In the genomic region with DNA sequence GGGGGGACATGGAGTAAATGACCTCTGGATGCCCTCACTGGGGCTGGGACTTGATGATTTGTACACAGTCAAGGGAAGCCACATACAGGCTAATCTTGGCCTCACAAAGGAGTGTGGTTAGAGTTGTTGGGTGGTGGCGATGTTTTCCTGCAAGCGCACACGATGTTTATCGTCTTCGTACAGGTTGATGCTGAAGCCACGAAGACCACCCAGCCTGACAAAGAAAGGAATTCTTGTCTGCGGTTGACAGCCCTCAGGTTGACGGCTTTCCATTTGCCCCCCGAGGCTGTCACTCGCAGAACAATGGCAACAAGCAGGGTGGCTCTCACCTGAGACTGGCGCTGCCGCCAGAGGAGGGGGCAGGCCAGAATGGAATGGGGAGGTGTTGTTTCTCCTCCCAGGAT, we compare ENCODE assay signal across 2 cellular contexts.
TF ChIP-seq lines count a peak whose summit lies in the region.

No MANE protein-coding gene starts in this region.

TF ChIP-seq in GM23338, 12 proteins besides CTCF, POLR2A, EP300 and RAD21:
- TF ChIP-seq, protein P1, sequence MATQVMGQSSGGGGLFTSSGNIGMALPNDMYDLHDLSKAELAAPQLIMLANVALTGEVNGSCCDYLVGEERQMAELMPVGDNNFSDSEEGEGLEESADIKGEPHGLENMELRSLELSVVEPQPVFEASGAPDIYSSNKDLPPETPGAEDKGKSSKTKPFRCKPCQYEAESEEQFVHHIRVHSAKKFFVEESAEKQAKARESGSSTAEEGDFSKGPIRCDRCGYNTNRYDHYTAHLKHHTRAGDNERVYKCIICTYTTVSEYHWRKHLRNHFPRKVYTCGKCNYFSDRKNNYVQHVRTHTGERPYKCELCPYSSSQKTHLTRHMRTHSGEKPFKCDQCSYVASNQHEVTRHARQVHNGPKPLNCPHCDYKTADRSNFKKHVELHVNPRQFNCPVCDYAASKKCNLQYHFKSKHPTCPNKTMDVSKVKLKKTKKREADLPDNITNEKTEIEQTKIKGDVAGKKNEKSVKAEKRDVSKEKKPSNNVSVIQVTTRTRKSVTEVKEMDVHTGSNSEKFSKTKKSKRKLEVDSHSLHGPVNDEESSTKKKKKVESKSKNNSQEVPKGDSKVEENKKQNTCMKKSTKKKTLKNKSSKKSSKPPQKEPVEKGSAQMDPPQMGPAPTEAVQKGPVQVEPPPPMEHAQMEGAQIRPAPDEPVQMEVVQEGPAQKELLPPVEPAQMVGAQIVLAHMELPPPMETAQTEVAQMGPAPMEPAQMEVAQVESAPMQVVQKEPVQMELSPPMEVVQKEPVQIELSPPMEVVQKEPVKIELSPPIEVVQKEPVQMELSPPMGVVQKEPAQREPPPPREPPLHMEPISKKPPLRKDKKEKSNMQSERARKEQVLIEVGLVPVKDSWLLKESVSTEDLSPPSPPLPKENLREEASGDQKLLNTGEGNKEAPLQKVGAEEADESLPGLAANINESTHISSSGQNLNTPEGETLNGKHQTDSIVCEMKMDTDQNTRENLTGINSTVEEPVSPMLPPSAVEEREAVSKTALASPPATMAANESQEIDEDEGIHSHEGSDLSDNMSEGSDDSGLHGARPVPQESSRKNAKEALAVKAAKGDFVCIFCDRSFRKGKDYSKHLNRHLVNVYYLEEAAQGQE (IDR thresholded peaks at IDR 0.05; ENCODE audit: unreplicated experiment): no peak
- TF ChIP-seq, protein P2, sequence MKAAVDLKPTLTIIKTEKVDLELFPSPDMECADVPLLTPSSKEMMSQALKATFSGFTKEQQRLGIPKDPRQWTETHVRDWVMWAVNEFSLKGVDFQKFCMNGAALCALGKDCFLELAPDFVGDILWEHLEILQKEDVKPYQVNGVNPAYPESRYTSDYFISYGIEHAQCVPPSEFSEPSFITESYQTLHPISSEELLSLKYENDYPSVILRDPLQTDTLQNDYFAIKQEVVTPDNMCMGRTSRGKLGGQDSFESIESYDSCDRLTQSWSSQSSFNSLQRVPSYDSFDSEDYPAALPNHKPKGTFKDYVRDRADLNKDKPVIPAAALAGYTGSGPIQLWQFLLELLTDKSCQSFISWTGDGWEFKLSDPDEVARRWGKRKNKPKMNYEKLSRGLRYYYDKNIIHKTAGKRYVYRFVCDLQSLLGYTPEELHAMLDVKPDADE (IDR thresholded peaks at IDR 0.05): no peak
- TF ChIP-seq, protein P3, sequence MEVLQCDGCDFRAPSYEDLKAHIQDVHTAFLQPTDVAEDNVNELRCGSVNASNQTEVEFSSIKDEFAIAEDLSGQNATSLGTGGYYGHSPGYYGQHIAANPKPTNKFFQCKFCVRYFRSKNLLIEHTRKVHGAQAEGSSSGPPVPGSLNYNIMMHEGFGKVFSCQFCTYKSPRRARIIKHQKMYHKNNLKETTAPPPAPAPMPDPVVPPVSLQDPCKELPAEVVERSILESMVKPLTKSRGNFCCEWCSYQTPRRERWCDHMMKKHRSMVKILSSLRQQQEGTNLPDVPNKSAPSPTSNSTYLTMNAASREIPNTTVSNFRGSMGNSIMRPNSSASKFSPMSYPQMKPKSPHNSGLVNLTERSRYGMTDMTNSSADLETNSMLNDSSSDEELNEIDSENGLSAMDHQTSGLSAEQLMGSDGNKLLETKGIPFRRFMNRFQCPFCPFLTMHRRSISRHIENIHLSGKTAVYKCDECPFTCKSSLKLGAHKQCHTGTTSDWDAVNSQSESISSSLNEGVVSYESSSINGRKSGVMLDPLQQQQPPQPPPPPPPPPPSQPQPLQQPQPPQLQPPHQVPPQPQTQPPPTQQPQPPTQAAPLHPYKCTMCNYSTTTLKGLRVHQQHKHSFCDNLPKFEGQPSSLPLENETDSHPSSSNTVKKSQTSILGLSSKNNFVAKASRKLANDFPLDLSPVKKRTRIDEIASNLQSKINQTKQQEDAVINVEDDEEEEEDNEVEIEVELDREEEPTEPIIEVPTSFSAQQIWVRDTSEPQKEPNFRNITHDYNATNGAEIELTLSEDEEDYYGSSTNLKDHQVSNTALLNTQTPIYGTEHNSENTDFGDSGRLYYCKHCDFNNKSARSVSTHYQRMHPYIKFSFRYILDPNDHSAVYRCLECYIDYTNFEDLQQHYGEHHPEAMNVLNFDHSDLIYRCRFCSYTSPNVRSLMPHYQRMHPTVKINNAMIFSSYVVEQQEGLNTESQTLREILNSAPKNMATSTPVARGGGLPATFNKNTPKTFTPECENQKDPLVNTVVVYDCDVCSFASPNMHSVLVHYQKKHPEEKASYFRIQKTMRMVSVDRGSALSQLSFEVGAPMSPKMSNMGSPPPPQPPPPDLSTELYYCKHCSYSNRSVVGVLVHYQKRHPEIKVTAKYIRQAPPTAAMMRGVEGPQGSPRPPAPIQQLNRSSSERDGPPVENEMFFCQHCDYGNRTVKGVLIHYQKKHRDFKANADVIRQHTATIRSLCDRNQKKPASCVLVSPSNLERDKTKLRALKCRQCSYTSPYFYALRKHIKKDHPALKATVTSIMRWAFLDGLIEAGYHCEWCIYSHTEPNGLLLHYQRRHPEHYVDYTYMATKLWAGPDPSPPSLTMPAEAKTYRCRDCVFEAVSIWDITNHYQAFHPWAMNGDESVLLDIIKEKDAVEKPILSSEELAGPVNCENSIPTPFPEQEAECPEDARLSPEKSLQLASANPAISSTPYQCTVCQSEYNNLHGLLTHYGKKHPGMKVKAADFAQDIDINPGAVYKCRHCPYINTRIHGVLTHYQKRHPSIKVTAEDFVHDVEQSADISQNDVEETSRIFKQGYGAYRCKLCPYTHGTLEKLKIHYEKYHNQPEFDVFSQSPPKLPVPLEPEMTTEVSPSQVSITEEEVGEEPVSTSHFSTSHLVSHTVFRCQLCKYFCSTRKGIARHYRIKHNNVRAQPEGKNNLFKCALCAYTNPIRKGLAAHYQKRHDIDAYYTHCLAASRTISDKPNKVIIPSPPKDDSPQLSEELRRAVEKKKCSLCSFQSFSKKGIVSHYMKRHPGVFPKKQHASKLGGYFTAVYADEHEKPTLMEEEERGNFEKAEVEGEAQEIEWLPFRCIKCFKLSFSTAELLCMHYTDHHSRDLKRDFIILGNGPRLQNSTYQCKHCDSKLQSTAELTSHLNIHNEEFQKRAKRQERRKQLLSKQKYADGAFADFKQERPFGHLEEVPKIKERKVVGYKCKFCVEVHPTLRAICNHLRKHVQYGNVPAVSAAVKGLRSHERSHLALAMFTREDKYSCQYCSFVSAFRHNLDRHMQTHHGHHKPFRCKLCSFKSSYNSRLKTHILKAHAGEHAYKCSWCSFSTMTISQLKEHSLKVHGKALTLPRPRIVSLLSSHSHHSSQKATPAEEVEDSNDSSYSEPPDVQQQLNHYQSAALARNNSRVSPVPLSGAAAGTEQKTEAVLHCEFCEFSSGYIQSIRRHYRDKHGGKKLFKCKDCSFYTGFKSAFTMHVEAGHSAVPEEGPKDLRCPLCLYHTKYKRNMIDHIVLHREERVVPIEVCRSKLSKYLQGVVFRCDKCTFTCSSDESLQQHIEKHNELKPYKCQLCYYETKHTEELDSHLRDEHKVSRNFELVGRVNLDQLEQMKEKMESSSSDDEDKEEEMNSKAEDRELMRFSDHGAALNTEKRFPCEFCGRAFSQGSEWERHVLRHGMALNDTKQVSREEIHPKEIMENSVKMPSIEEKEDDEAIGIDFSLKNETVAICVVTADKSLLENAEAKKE (CRISPR knock-in tag; IDR thresholded peaks at IDR 0.05): no peak
- no peak for TF ChIP-seq EZH2 (IDR thresholded peaks at IDR 0.05; ENCODE audit: low read depth, unreplicated experiment)
- TF ChIP-seq JUNB (IDR thresholded peaks at IDR 0.05; ENCODE audit: unreplicated experiment): no peak
- TF ChIP-seq POLR2AphosphoS5 (IDR thresholded peaks at IDR 0.05; ENCODE audit: low read depth): no peak
- TF ChIP-seq ZNF114 (CRISPR knock-in tag; IDR thresholded peaks at IDR 0.05): no peak
- no peak for TF ChIP-seq EZH2phosphoT487 (IDR thresholded peaks at IDR 0.05; ENCODE audit: unreplicated experiment)
- no peak for TF ChIP-seq NANOG (IDR thresholded peaks at IDR 0.05; ENCODE audit: borderline replicate concordance)
- no peak for TF ChIP-seq ZNF331 (CRISPR knock-in tag; IDR thresholded peaks at IDR 0.05; ENCODE audit: low read depth)

TF ChIP-seq in H1, 55 proteins besides CTCF, POLR2A, EP300 and RAD21:
- TF ChIP-seq JUND (IDR thresholded peaks at IDR 0.05; ENCODE audit: low read length) (no peak), HDAC2 (IDR thresholded peaks at IDR 0.05; ENCODE audit: borderline replicate concordance in 1 of 2, low read depth in 2 of 2, low read length in 2 of 2) (0 out of 4 replicates have a peak, but pooled peaks of 1 of the 2 experiments have one; percentile 12), FOSL1 (IDR thresholded peaks at IDR 0.05; ENCODE audit: insufficient read depth, low read depth, low read length) (no peak), POLR2AphosphoS5 (IDR thresholded peaks at IDR 0.05; ENCODE audit: low read depth, low read length) (no peak), CREB1 (IDR thresholded peaks at IDR 0.05) (no peak), SIN3A (conservative IDR thresholded peaks at IDR 0.05 in 1 of 2, IDR thresholded peaks at IDR 0.05 in 1 of 2; ENCODE audit: low read depth in 1 of 2, low read length in 2 of 2) (peak; percentile 80 to 85; a peak in 2 of 4 replicates), KDM5A (IDR thresholded peaks at IDR 0.05; ENCODE audit: low read length) (no peak), SRF (IDR thresholded peaks at IDR 0.05; ENCODE audit: low read depth, low read length) (no peak), BRCA1 (IDR thresholded peaks at IDR 0.05; ENCODE audit: low read depth, low read length) (no peak), HDAC6 (IDR thresholded peaks at IDR 0.05; ENCODE audit: low read depth, low read length) (no peak)
- TF ChIP-seq, protein P4, sequence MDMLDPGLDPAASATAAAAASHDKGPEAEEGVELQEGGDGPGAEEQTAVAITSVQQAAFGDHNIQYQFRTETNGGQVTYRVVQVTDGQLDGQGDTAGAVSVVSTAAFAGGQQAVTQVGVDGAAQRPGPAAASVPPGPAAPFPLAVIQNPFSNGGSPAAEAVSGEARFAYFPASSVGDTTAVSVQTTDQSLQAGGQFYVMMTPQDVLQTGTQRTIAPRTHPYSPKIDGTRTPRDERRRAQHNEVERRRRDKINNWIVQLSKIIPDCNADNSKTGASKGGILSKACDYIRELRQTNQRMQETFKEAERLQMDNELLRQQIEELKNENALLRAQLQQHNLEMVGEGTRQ (IDR thresholded peaks at IDR 0.05; ENCODE audit: low read length): no peak
- TF ChIP-seq, protein P5, sequence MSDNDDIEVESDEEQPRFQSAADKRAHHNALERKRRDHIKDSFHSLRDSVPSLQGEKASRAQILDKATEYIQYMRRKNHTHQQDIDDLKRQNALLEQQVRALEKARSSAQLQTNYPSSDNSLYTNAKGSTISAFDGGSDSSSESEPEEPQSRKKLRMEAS (IDR thresholded peaks at IDR 0.05): 0 out of 2 replicates have a peak, but pooled peaks have one; percentile 32
